Comparison of ENCODE assay signal across 13 cellular contexts in the genomic region with DNA sequence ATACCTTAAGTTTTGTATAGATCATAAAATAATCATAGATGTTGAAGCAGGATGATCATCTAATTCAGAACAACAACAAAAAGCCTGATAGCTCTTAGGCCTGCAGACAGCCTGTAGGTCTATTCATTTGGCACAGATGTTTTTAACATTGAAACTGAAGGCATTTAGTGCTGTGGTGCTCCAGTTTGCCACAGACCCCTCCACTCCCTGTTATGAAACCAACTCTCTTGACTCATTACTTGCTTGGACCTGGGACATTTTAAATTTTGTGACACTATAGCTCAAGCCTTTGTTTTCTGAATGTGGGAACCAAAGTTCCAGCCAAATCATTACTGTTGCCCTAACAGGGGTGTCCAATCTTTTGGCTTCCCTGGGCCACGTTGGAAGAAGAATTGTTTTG. TPM values are rescaled to one million over a fixed set of nuclear protein-coding genes. Genes with fewer than 3 reads are reported as not detected.
DNase-seq lines count a peak whose midpoint lies in the region; ATAC-seq and FAIRE-seq lines count a peak whose summit lies in the region.
"Had no signal": no experiment of that assay in that cellular context is flagged by ENCODE, and none has a peak within 500 bp of the region (broad histone marks: within the 10 kb centered on the region; RNA-seq: fewer than 3 reads in every experiment).

No MANE protein-coding gene starts in this region.

- peaks cover 86% of the 10 kb centered on the region for H3K4me1 Mint-ChIP-seq in activated T-cell treated with anti-CD3 and anti-CD28 coated beads, Interleukin-2, amount 50 U/mL, for 4 hours (ENCODE audit: low read depth)
- H3K4me1 Mint-ChIP-seq in activated T-helper 17 cell treated with anti-CD3 and anti-CD28 coated beads, Interleukin-2, amount 50 U/mL, for 72 hours, result peaks cover 60% of the 10 kb centered on the region
- peaks cover 12 to 22% of the 10 kb centered on the region in 2 donors for H3K4me1 Mint-ChIP-seq in stimulated activated naive B cell treated with anti-CD40 and anti-IgM and Interleukin-4, amounts not matched to agents 10 μg/mL and 1 μg/mL and 100 μg/mL, for 72 hours

- FAIRE-seq in HTR-8/SVneo (lab: Jason Lieb, UNC), result no peak
- FAIRE-seq: TTC549 had no signal

- no peaks in the 10 kb centered on the region for H3K27me3 Mint-ChIP-seq in activated T-cell treated with anti-CD3 and anti-CD28 coated beads, Interleukin-2, amount 50 U/mL, for 4 hours (ENCODE audit: low read depth)
- no peaks in the 10 kb centered on the region for H3K27me3 Mint-ChIP-seq in activated T-helper 17 cell treated with anti-CD3 and anti-CD28 coated beads, Interleukin-2, amount 50 U/mL, for 72 hours
- no peaks in the 10 kb centered on the region for H3K27me3 Mint-ChIP-seq in stimulated activated naive B cell treated with anti-CD40 and anti-IgM and Interleukin-4, amounts not matched to agents 10 μg/mL and 1 μg/mL and 100 μg/mL, for 72 hours

- peak overlapping the region; percentile 93 for H3K4me3 Mint-ChIP-seq in activated T-cell treated with anti-CD3 and anti-CD28 coated beads, Interleukin-2, amount 50 U/mL, for 4 hours
- H3K4me3 Mint-ChIP-seq in activated T-helper 17 cell treated with anti-CD3 and anti-CD28 coated beads, Interleukin-2, amount 50 U/mL, for 72 hours, result peak overlapping the region; percentile 92
- no peak overlapping the region for H3K4me3 Mint-ChIP-seq in stimulated activated naive B cell treated with anti-CD40 and anti-IgM and Interleukin-4, amounts not matched to agents 10 μg/mL and 1 μg/mL and 100 μg/mL, for 72 hours
- H3K4me3 Mint-ChIP-seq: GM23338 had no signal

- no peaks in the 10 kb centered on the region for H3K9me3 Mint-ChIP-seq in activated T-cell treated with anti-CD3 and anti-CD28 coated beads, Interleukin-2, amount 50 U/mL, for 4 hours
- no peaks in the 10 kb centered on the region for H3K9me3 Mint-ChIP-seq in activated T-helper 17 cell treated with anti-CD3 and anti-CD28 coated beads, Interleukin-2, amount 50 U/mL, for 72 hours
- H3K9me3 Mint-ChIP-seq in stimulated activated naive B cell treated with anti-CD40 and anti-IgM and Interleukin-4, amounts not matched to agents 10 μg/mL and 1 μg/mL and 100 μg/mL, for 72 hours, result peaks cover 0 to 2% of the 10 kb centered on the region in 2 donors

- peak overlapping the region; percentile 90 for H3K27ac Mint-ChIP-seq in activated T-helper 17 cell treated with anti-CD3 and anti-CD28 coated beads, Interleukin-2, amount 50 U/mL, for 72 hours
- H3K27ac Mint-ChIP-seq in stimulated activated naive B cell treated with anti-CD40 and anti-IgM and Interleukin-4, amounts not matched to agents 10 μg/mL and 1 μg/mL and 100 μg/mL, for 72 hours, result no peak overlapping the region
- H3K27ac Mint-ChIP-seq: GM23338 had no signal

- DNase-seq in activated T-cell treated with anti-CD3 and anti-CD28 coated beads, Interleukin-2, amount 50 U/mL, for 4 hours, result no peak
- DNase-seq in activated T-cell treated with anti-CD3 and anti-CD28 coated beads for 4 hours, result no peak
- DNase-seq in stimulated activated naive B cell treated with anti-CD40 and anti-IgM and Interleukin-4, amounts not matched to agents 10 μg/mL and 1 μg/mL and 100 μg/mL, for 72 hours, result no peak
- no peak for DNase-seq in SKM-1 (lab: John Stamatoyannopoulos, UW; ENCODE audit: unreplicated experiment)
- DNase-seq in HTR-8/SVneo (ENCODE audit: insufficient read length, low spot score), result no peak
- no peak for DNase-seq in COLO829 (ENCODE audit: low spot score)
- DNase-seq: effector CD4-positive, alpha-beta T cell; stimulated activated CD4-positive, alpha-beta T cell treated with anti-CD3 and anti-CD28 coated beads, Interleukin-12 subunit alpha, Interleukin-12 subunit beta, amount 100 ng/mL, for 4 hours had no signal

- peak; percentile 58 to 63 for ATAC-seq in activated T-cell treated with anti-CD3 and anti-CD28 coated beads, Interleukin-2, amount 50 U/mL, for 4 hours
- ATAC-seq in HG02610 (IDR thresholded peaks at IDR 0.05; ENCODE audit: unreplicated experiment), result peak; percentile 87
- peak; percentile 54 for ATAC-seq in activated T-helper 17 cell treated with anti-CD3 and anti-CD28 coated beads, Interleukin-2, amount 50 U/mL, for 72 hours (replicated peaks)
- ATAC-seq in stimulated activated naive B cell treated with anti-CD40 and anti-IgM and Interleukin-4, amounts not matched to agents 10 μg/mL and 1 μg/mL and 100 μg/mL, for 72 hours (replicated peaks), result peak; percentile 50 to 66
- ATAC-seq: GM23338 had no signal

- peaks cover 28% of the 10 kb centered on the region for H3K36me3 Mint-ChIP-seq in activated T-cell treated with anti-CD3 and anti-CD28 coated beads, Interleukin-2, amount 50 U/mL, for 4 hours (ENCODE audit: insufficient read depth)
- peaks cover 83% of the 10 kb centered on the region for H3K36me3 Mint-ChIP-seq in activated T-helper 17 cell treated with anti-CD3 and anti-CD28 coated beads, Interleukin-2, amount 50 U/mL, for 72 hours (ENCODE audit: low read depth)
- H3K36me3 Mint-ChIP-seq in stimulated activated naive B cell treated with anti-CD40 and anti-IgM and Interleukin-4, amounts not matched to agents 10 μg/mL and 1 μg/mL and 100 μg/mL, for 72 hours, result no peaks in the 10 kb centered on the region

RNA-seq across cellular contexts. Expression of a gene that starts 9.1 kb away (rescaled TPM):
- total RNA-seq in activated T-cell treated with anti-CD3 and anti-CD28 coated beads, Interleukin-2, amount 50 U/mL, for 4 hours, result 100 to 1,000 TPM; 109 to 141 (median 134) TPM
- total RNA-seq in activated T-helper 17 cell treated with anti-CD3 and anti-CD28 coated beads, Interleukin-2, amount 50 U/mL, for 72 hours, result 100 to 1,000 TPM; 127 to 148 TPM

RNA-seq across cellular contexts. Expression of a gene that starts 49.4 kb away (rescaled TPM):
- total RNA-seq in activated T-cell treated with anti-CD3 and anti-CD28 coated beads, Interleukin-2, amount 50 U/mL, for 4 hours, result 1 to 10 TPM; 1.1 to 1.5 (median 1.3) TPM
- total RNA-seq in activated T-helper 17 cell treated with anti-CD3 and anti-CD28 coated beads, Interleukin-2, amount 50 U/mL, for 72 hours, result 1 to 10 TPM in 1 of 2 donors, under 1 TPM in 1; 0.77 to 1.0 TPM
- total RNA-seq: fibroblast of villous mesenchyme had no signal

Comparison
In these comparisons a context has a peak if more than half of its experiments do, and no peak if none do; other contexts are left out.
1. H3K4me3 Mint-ChIP-seq: peak in activated T-cell treated with anti-CD3 and anti-CD28 coated beads, Interleukin-2, amount 50 U/mL, for 4 hours (single experiment) and activated T-helper 17 cell treated with anti-CD3 and anti-CD28 coated beads, Interleukin-2, amount 50 U/mL, for 72 hours (single experiment); none in stimulated activated naive B cell treated with anti-CD40 and anti-IgM and Interleukin-4, amounts not matched to agents 10 μg/mL and 1 μg/mL and 100 μg/mL, for 72 hours (0 of 2).
2. Peak in every context shown above with its lines, with median percentiles within 50 percentile points of each other: ATAC-seq.